17 cellular contexts compared by ENCODE assay signal in genomic region chr9:23341346-23341745, GRCh38.
"Had no signal": no experiment of that assay in that cellular context is flagged by ENCODE, and none has a peak within 500 bp of the region (broad histone marks: within the 10 kb centered on the region; RNA-seq: fewer than 3 reads in every experiment).

No MANE protein-coding gene starts in this region.

- H3K4me3 ChIP-seq: coronary artery, esophagus muscularis mucosa, right atrium auricular region, skin epidermis, transverse colon had no signal

- H3K27ac ChIP-seq: coronary artery, esophagus muscularis mucosa, right atrium auricular region, skin epidermis, transverse colon had no signal

- H3K27me3 ChIP-seq: esophagus muscularis mucosa, right atrium auricular region, transverse colon had no signal

- DNase-seq: activated CD4-positive, alpha-beta memory T cell treated with anti-CD3 and anti-CD28 coated beads for 36 hours; activated CD4-positive, alpha-beta T cell treated with anti-CD3 and anti-CD28 coated beads for 36 hours; activated CD8-positive, alpha-beta memory T cell treated with anti-CD3 and anti-CD28 coated beads, Interleukin-2, amount 10 ng/mL, durations not matched to agents 7 days and 5 days; activated T-cell treated with anti-CD3 and anti-CD28 coated beads, Interleukin-2, amount 50 U/mL, for 1 hour; hippocampal formation; natural killer cell; nucleus accumbens; stimulated activated CD4-positive, alpha-beta T cell treated with anti-CD3 and anti-CD28 coated beads, Interleukin-4, amount 100 ng/mL, for 4 hours; stimulated activated CD8-positive, alpha-beta memory T cell treated with anti-CD3 and anti-CD28 coated beads, Interleukin-4, amount 100 ng/mL, for 48 hours; stimulated activated naive CD8-positive, alpha-beta T cell treated with anti-CD3 and anti-CD28 coated beads, Interleukin-15, Interleukin-2, amounts not matched to agents 100 U/mL and 50 U/mL, for 24 hours; T-helper 2 cell; transverse colon had no signal

- H3K4me1 ChIP-seq: esophagus muscularis mucosa, right atrium auricular region, transverse colon had no signal

- FAIRE-seq: keratinocyte had no signal

- H3K9me3 ChIP-seq: esophagus muscularis mucosa, right atrium auricular region, transverse colon had no signal

- H3K36me3 ChIP-seq: esophagus muscularis mucosa, right atrium auricular region, transverse colon had no signal
